Comparison of ENCODE assay signal across 22 cellular contexts in genomic region chrX:129696463-129697155, GRCh38. TPM values are rescaled to one million over a fixed set of nuclear protein-coding genes. Genes with fewer than 3 reads are reported as not detected.
DNase-seq lines count a peak whose midpoint lies in the region; ATAC-seq and TF ChIP-seq lines count a peak whose summit lies in the region.
"Had no signal": no experiment of that assay in that cellular context is flagged by ENCODE, and none has a peak within 500 bp of the region (broad histone marks: within the 10 kb centered on the region; RNA-seq: fewer than 3 reads in every experiment).

No MANE protein-coding gene starts in this region.

- H3K9ac ChIP-seq in H9 (ENCODE audit: extremely low read depth, insufficient read length, low read length) (no peak overlapping the region), iPS-20b (ENCODE audit: low read depth, low read length) (no peak overlapping the region; the same call in 1 of the 2 replicates)

- DNase-seq in ELF-1 (ENCODE audit: low read depth, low spot score) (peak; percentile 29), H9 (peak; percentile 73), WTC11 (ENCODE audit: low spot score) (peak; percentile 43), transverse colon (no peak), thyroid gland (no peak)
- no peak for DNase-seq in activated T-cell treated with anti-CD3 and anti-CD28 coated beads, Interleukin-2, amount 50 U/mL, for 1 hour
- no peak for DNase-seq in stimulated activated naive B cell treated with anti-CD40 and anti-IgM and Interleukin-4, amounts not matched to agents 10 μg/mL and 1 μg/mL and 100 μg/mL, for 72 hours
- DNase-seq: ACHN; CD4-positive, CD25-positive, alpha-beta regulatory T cell; GOT3; Kasumi-1; NCI-H1092 treated with DMSO at 0.1 percent for 48 hours; NCI-H1436; NCI-H187; NCI-H2081 treated with DMSO at 0.1 percent for 48 hours; NCI-H524 treated with DMSO at 0.1 percent for 48 hours; Right ventricle myocardium superior; RPMI8226 had no signal

- no peaks in the 10 kb centered on the region for H3K79me2 ChIP-seq in H9 (ENCODE audit: insufficient read depth, low read length)

- H3K79me1 ChIP-seq in H9 (ENCODE audit: insufficient read depth, low read depth, low read length, poor library complexity, severe bottlenecking) = no peaks in the 10 kb centered on the region

- TF ChIP-seq POLR2A in transverse colon (IDR thresholded peaks at IDR 0.05) (no peak), thyroid gland (IDR thresholded peaks at IDR 0.05) (no peak)

- H3K23me2 ChIP-seq in H9 (ENCODE audit: insufficient read length, low read depth, low read length, poor library complexity, severe bottlenecking) = no peaks in the 10 kb centered on the region

- H3K27me3 Mint-ChIP-seq in H9 (ENCODE audit: low read depth) = peaks cover 36% of the 10 kb centered on the region
- peaks cover 4% of the 10 kb centered on the region for H3K27me3 Mint-ChIP-seq in WTC11 (ENCODE audit: low read depth)
- H3K27me3 Mint-ChIP-seq in stimulated activated naive B cell treated with anti-CD40 and anti-IgM and Interleukin-4, amounts not matched to agents 10 μg/mL and 1 μg/mL and 100 μg/mL, for 72 hours = peaks cover 0 to 4% of the 10 kb centered on the region in 2 donors
- H3K27me3 Mint-ChIP-seq: CD4-positive, CD25-positive, alpha-beta regulatory T cell had no signal

- H3K4me3 Mint-ChIP-seq in H9 = peak overlapping the region in 1 of 2 experiments; percentile 71; a peak in 3 of 5 replicates
- H3K4me3 Mint-ChIP-seq in WTC11 = peak overlapping the region; percentile 50
- no peak overlapping the region for H3K4me3 Mint-ChIP-seq in stimulated activated naive B cell treated with anti-CD40 and anti-IgM and Interleukin-4, amounts not matched to agents 10 μg/mL and 1 μg/mL and 100 μg/mL, for 72 hours
- H3K4me3 Mint-ChIP-seq: CD4-positive, CD25-positive, alpha-beta regulatory T cell had no signal

- H3K27ac ChIP-seq in H9 (ENCODE audit: insufficient read length, low read depth, low read length) = peak overlapping the region; percentile 36
- H3K27ac ChIP-seq in iPS-20b (ENCODE audit: low read length) = no peak overlapping the region
- no peak overlapping the region for H3K27ac ChIP-seq in transverse colon
- H3K27ac ChIP-seq in thyroid gland = no peak overlapping the region
- H3K27ac ChIP-seq: SJSA1 had no signal

- H3K27ac Mint-ChIP-seq in H9 = peak overlapping the region in 2 of 3 experiments; percentile 72 to 83; a peak in 4 of 7 replicates
- H3K27ac Mint-ChIP-seq in WTC11 = peak overlapping the region; percentile 79
- no peak overlapping the region for H3K27ac Mint-ChIP-seq in stimulated activated naive B cell treated with anti-CD40 and anti-IgM and Interleukin-4, amounts not matched to agents 10 μg/mL and 1 μg/mL and 100 μg/mL, for 72 hours
- H3K27ac Mint-ChIP-seq: CD4-positive, CD25-positive, alpha-beta regulatory T cell had no signal

- peaks cover 8% of the 10 kb centered on the region for H3K9me3 ChIP-seq in H9 (ENCODE audit: control insufficient read depth, low read depth, low read length)
- H3K9me3 ChIP-seq in iPS-20b (ENCODE audit: insufficient read depth, low read depth, low read length) = no peaks in the 10 kb centered on the region
- no peaks in the 10 kb centered on the region for H3K9me3 ChIP-seq in transverse colon
- H3K9me3 ChIP-seq in thyroid gland = no peaks in the 10 kb centered on the region
- H3K9me3 ChIP-seq: SJSA1 had no signal

- H4K8ac ChIP-seq in H9 (replicated peaks; ENCODE audit: insufficient read length, low read depth, low read length) = no peak overlapping the region

- no peak overlapping the region for H4K5ac ChIP-seq in H9 (ENCODE audit: insufficient read length, low read depth, low read length)

- H2BK15ac ChIP-seq in H9 (ENCODE audit: low read depth, low read length) = no peak overlapping the region

- peak overlapping the region; percentile 27 for H3K4me2 ChIP-seq in H9 (ENCODE audit: insufficient read depth, insufficient read length, low read length)

- peak; percentile 88 for ATAC-seq in WTC11
- ATAC-seq in stimulated activated naive B cell treated with anti-CD40 and anti-IgM and Interleukin-4, amounts not matched to agents 10 μg/mL and 1 μg/mL and 100 μg/mL, for 72 hours (replicated peaks) = no peak
- ATAC-seq: GM12878 had no signal

- H3K36me3 Mint-ChIP-seq in H9 (ENCODE audit: insufficient read depth in 1 of 3, low read depth in 3 of 3) = peaks cover 2 to 14% (median 5%) of the 10 kb centered on the region in 3 experiments; a peak in 4 of 7 replicates
- H3K36me3 Mint-ChIP-seq in WTC11 = no peaks in the 10 kb centered on the region; the same call in 1 of the 2 replicates
- H3K36me3 Mint-ChIP-seq in stimulated activated naive B cell treated with anti-CD40 and anti-IgM and Interleukin-4, amounts not matched to agents 10 μg/mL and 1 μg/mL and 100 μg/mL, for 72 hours = no peaks in the 10 kb centered on the region
- H3K36me3 Mint-ChIP-seq: CD4-positive, CD25-positive, alpha-beta regulatory T cell had no signal

- intact Hi-C loops in transverse colon (cut with DNase I; ENCODE audit: low total_unique reads) (no loop called here), thyroid gland (cut with DNase I) (no loop called here)

- H4K20me1 ChIP-seq in H9 (ENCODE audit: control insufficient read depth, insufficient read depth, insufficient read length) = no peaks in the 10 kb centered on the region

- CTCF ChIA-PET in WTC11 (lab: Charles Lee) = interaction anchor here (1.1 to 2.5 kb wide), 10 partner anchors 8 to 95 kb away, joined by 3 to 15 read pairs (median 4); partner anchors contain the start of gene APLN

- H3K27me3 ChIP-seq in H9 (ENCODE audit: insufficient read depth, low read length) (no peaks in the 10 kb centered on the region; the same call in 1 of the 2 replicates), iPS-20b (ENCODE audit: insufficient read depth, low read length) (no peaks in the 10 kb centered on the region), transverse colon (no peaks in the 10 kb centered on the region), thyroid gland (no peaks in the 10 kb centered on the region)
- H3K27me3 ChIP-seq: SJSA1 had no signal

- H3K18ac ChIP-seq in H9 (ENCODE audit: insufficient read length, low read depth, low read length) = no peak overlapping the region

- H3K9me3 Mint-ChIP-seq in H9 (peaks cover 0 to 75% of the 10 kb centered on the region in 2 experiments; a peak in 3 of 5 replicates), WTC11 (peaks cover 4% of the 10 kb centered on the region; the same call in 1 of the 2 replicates)
- H3K9me3 Mint-ChIP-seq in stimulated activated naive B cell treated with anti-CD40 and anti-IgM and Interleukin-4, amounts not matched to agents 10 μg/mL and 1 μg/mL and 100 μg/mL, for 72 hours = no peaks in the 10 kb centered on the region

- H2BK5ac ChIP-seq in H9 (ENCODE audit: insufficient read length, low read length) = no peak overlapping the region

- no peak for TF ChIP-seq EP300 in transverse colon (IDR thresholded peaks at IDR 0.05; ENCODE audit: low read depth)

- H2BK20ac ChIP-seq in H9 (ENCODE audit: low read depth, low read length, poor library complexity, severe bottlenecking) = no peak overlapping the region

- H3K36me3 ChIP-seq in iPS-20b (ENCODE audit: insufficient read depth, low read depth, low read length) (no peaks in the 10 kb centered on the region), transverse colon (no peaks in the 10 kb centered on the region), thyroid gland (no peaks in the 10 kb centered on the region)
- H3K36me3 ChIP-seq: SJSA1 had no signal

- H3K4me1 Mint-ChIP-seq in H9 = peaks cover 33 to 42% of the 10 kb centered on the region in 2 experiments
- peaks cover 50% of the 10 kb centered on the region for H3K4me1 Mint-ChIP-seq in WTC11
- H3K4me1 Mint-ChIP-seq in stimulated activated naive B cell treated with anti-CD40 and anti-IgM and Interleukin-4, amounts not matched to agents 10 μg/mL and 1 μg/mL and 100 μg/mL, for 72 hours = no peaks in the 10 kb centered on the region
- H3K4me1 Mint-ChIP-seq: CD4-positive, CD25-positive, alpha-beta regulatory T cell had no signal

- no peak overlapping the region for H2BK120ac ChIP-seq in H9 (ENCODE audit: low read depth, low read length, poor library complexity, severe bottlenecking)

- H3K56ac ChIP-seq in H9 (ENCODE audit: insufficient read length, low read depth, low read length) = no peak overlapping the region

- in situ Hi-C loops in transverse colon (cut with MboI; ENCODE audit: low pct_ligation_motif_present in 1 of 4, low pct_unique_long_range_greater_than_20kb in 1 of 4, low sequenced_read_pairs in 3 of 4) = no loop called here

- no peak overlapping the region for H3K4ac ChIP-seq in H9 (ENCODE audit: low read depth, low read length)

- peaks cover 9% of the 10 kb centered on the region; the same call in 1 of the 2 replicates for H3K4me1 ChIP-seq in H9 (ENCODE audit: insufficient read depth, low read length)
- no peaks in the 10 kb centered on the region for H3K4me1 ChIP-seq in iPS-20b (ENCODE audit: insufficient read depth, low read length)
- no peaks in the 10 kb centered on the region for H3K4me1 ChIP-seq in transverse colon
- H3K4me1 ChIP-seq in thyroid gland = peaks cover 0 to 3% of the 10 kb centered on the region in 2 donors

- no peak overlapping the region for H2AFZ ChIP-seq in H9 (ENCODE audit: low read length)

- no peak overlapping the region for H2AK5ac ChIP-seq in H9 (ENCODE audit: insufficient read length, low read length)

- POLR2A ChIA-PET in WTC11 (lab: Charles Lee) = no interaction called here

- H3T11ph ChIP-seq in H9 (ENCODE audit: low read length) = no peak overlapping the region

- H2BK12ac ChIP-seq in H9 (ENCODE audit: insufficient read length, low read depth, low read length) = no peak overlapping the region

- H4K91ac ChIP-seq in H9 (ENCODE audit: insufficient read length, low read depth, low read length) = no peak overlapping the region

- no CpG with 5 or more reads among the region's 8 CpGs for WGBS in H9 (ENCODE audit: extremely low coverage, insufficient read length, low lambda C conversion rate)
- WGBS in transverse colon (ENCODE audit: low coverage in 1 of 2), 2 donors = 67 to 73% methylated on average over 3 to 8 of the region's 8 CpGs
- WGBS in thyroid gland, 2 donors = 78 to 79% methylated on average over 8 of the region's 8 CpGs

- H3K23ac ChIP-seq in H9 (ENCODE audit: insufficient read length, low read depth, low read length) = no peak overlapping the region

- H3K14ac ChIP-seq in H9 (ENCODE audit: insufficient read depth, low read length) = no peak overlapping the region

- H3K4me3 ChIP-seq in iPS-20b (ENCODE audit: low read length) (peak overlapping the region; percentile 43; the same call in 1 of the 2 replicates), transverse colon (no peak overlapping the region), thyroid gland (replicated peaks in 1 of 3) (no peak overlapping the region)
- H3K4me3 ChIP-seq: GM12878, SJSA1 had no signal

- TF ChIP-seq CTCF in H9 (conservative IDR thresholded peaks at IDR 0.05) = no peak
- no peak for TF ChIP-seq CTCF in WTC11 (IDR thresholded peaks at IDR 0.05)
- no peak for TF ChIP-seq CTCF in transverse colon (IDR thresholded peaks at IDR 0.05)
- no peak for TF ChIP-seq CTCF in thyroid gland (IDR thresholded peaks at IDR 0.05)

RNA-seq across cellular contexts. Expression of gene APLN, which starts 41.9 kb away (rescaled TPM):
- total RNA-seq in H9 (2021) = 0.18 and 0.24 TPM in 2 replicates
- 2.5 to 4.2 TPM (median 2.6 TPM) in 3 replicates for total RNA-seq in WTC11 (2021)
- not detected for total RNA-seq in transverse colon
- total RNA-seq in thyroid gland = under 1 TPM in 2 of 4 donors, not detected in 2; 0.20 to 0.22 TPM
- total RNA-seq: CD4-positive, CD25-positive, alpha-beta regulatory T cell; GM12878 had no signal

RNA-seq across cellular contexts. Expression of gene XPNPEP2, which starts 42.2 kb away (rescaled TPM):
- 0.11 TPM in 1 of 2 replicates, not detected in the other for total RNA-seq in H9 (2021)
- total RNA-seq in WTC11 (2021) = 0.05 to 0.11 TPM (median 0.07 TPM) in 3 replicates
- 10 to 100 TPM in 3 of 4 donors, 1 to 10 TPM in 1; 3.2 to 52.0 (median 34.1) TPM for total RNA-seq in transverse colon
- total RNA-seq in thyroid gland = 1 to 10 TPM in 3 of 4 donors, under 1 TPM in 1; 0.88 to 2.5 (median 1.8) TPM
- total RNA-seq: M059J had no signal

Comparison
In these comparisons a context has a peak if more than half of its experiments do, and no peak if none do; other contexts are left out.
1. DNase-seq: peak in ELF-1 (single experiment), H9 (single experiment) and WTC11 (single experiment); none in activated T-cell treated with anti-CD3 and anti-CD28 coated beads, Interleukin-2, amount 50 U/mL, for 1 hour (single experiment), transverse colon (single experiment), thyroid gland (0 of 2) and stimulated activated naive B cell treated with anti-CD40 and anti-IgM and Interleukin-4, amounts not matched to agents 10 μg/mL and 1 μg/mL and 100 μg/mL, for 72 hours (single experiment).